In the genomic region with DNA sequence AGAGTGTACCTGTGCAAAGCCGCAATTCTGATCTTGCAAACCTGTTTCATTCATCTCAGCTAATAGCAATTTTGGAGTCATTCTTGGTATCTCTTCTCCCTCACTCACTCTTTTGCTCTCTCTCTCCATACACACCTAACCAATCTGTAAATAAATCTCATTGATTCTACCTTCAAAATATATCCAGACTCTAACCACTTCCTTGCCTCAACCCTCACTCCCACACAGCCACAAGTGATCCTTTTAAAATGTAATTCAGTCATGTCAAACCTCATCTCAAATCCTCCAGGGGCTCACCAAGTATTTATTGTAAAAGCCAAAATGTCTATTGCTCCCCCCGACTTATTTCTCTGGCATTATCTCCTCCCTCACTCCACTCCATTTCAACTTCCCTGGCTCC, we compare ENCODE assay signal across 25 cellular contexts. TPM values are rescaled to one million over a fixed set of nuclear protein-coding genes. Genes with fewer than 3 reads are reported as not detected.
DNase-seq lines count a peak whose midpoint lies in the region; ATAC-seq and TF ChIP-seq lines count a peak whose summit lies in the region.
"Had no signal": no experiment of that assay in that cellular context is flagged by ENCODE, and none has a peak within 500 bp of the region (broad histone marks: within the 10 kb centered on the region; RNA-seq: fewer than 3 reads in every experiment).

No MANE protein-coding gene starts in this region.

- H3K9me3 Mint-ChIP-seq in T-helper 1 cell treated with Interleukin-12 subunit alpha and Interleukin-12 subunit beta and Interleukin-4 antibody, amounts not matched to agents 30 μg/mL and 1 μg/mL, for 36 hours = no peaks in the 10 kb centered on the region
- no peaks in the 10 kb centered on the region for H3K9me3 Mint-ChIP-seq in effector memory CD8-positive, alpha-beta T cell
- H3K9me3 Mint-ChIP-seq in activated CD4-positive, alpha-beta memory T cell treated with anti-CD3 and anti-CD28 coated beads, Interleukin-2, amount 10 ng/mL, durations not matched to agents 7 days and 5 days = no peaks in the 10 kb centered on the region
- H3K9me3 Mint-ChIP-seq: activated CD4-positive, alpha-beta memory T cell treated with anti-CD3 and anti-CD28 coated beads for 36 hours; activated T-helper 2 cell treated with anti-CD3 and anti-CD28 coated beads, Interferon-gamma antibody, Interleukin-2, Interleukin-4, amounts not matched to agents 10 μg/mL and 5 μg/mL and 100 μg/mL, durations not matched to agents 14 hours and 24 hours and 36 hours; neural crest cell; type B pancreatic cell had no signal

- no peaks in the 10 kb centered on the region for H3K27me3 ChIP-seq in BLaER1
- H3K27me3 ChIP-seq: Peyer's patch, SJSA1 had no signal

- peak overlapping the region; percentile 12; the same call in 1 of the 2 replicates for H3K4me2 ChIP-seq in BLaER1

- H3K9me3 ChIP-seq in BLaER1 = no peaks in the 10 kb centered on the region
- H3K9me3 ChIP-seq: left ventricle myocardium inferior, Peyer's patch, SJSA1 had no signal

- H3K4me3 ChIP-seq in BLaER1 (no peak overlapping the region), NB4 (ENCODE audit: low read depth, low read length) (no peak overlapping the region)
- H3K4me3 ChIP-seq: left ventricle myocardium inferior, Peyer's patch, SJSA1 had no signal

- H3K4me3 Mint-ChIP-seq in T-helper 1 cell treated with Interleukin-12 subunit alpha and Interleukin-12 subunit beta and Interleukin-4 antibody, amounts not matched to agents 30 μg/mL and 1 μg/mL, for 36 hours = peak overlapping the region; percentile 12
- H3K4me3 Mint-ChIP-seq in effector memory CD8-positive, alpha-beta T cell = no peak overlapping the region
- H3K4me3 Mint-ChIP-seq in activated CD4-positive, alpha-beta memory T cell treated with anti-CD3 and anti-CD28 coated beads, Interleukin-2, amount 10 ng/mL, durations not matched to agents 7 days and 5 days = no peak overlapping the region
- H3K4me3 Mint-ChIP-seq: activated CD4-positive, alpha-beta memory T cell treated with anti-CD3 and anti-CD28 coated beads for 36 hours; neural crest cell; type B pancreatic cell had no signal

- H3K9ac ChIP-seq in BLaER1 = no peak overlapping the region

- peaks cover 43% of the 10 kb centered on the region for H3K4me1 Mint-ChIP-seq in T-helper 1 cell treated with Interleukin-12 subunit alpha and Interleukin-12 subunit beta and Interleukin-4 antibody, amounts not matched to agents 30 μg/mL and 1 μg/mL, for 36 hours (ENCODE audit: low read depth)
- peaks cover 12 to 17% of the 10 kb centered on the region in 2 donors for H3K4me1 Mint-ChIP-seq in effector memory CD8-positive, alpha-beta T cell (ENCODE audit: low read depth in 2 of 2)
- H3K4me1 Mint-ChIP-seq in activated CD4-positive, alpha-beta memory T cell treated with anti-CD3 and anti-CD28 coated beads, Interleukin-2, amount 10 ng/mL, durations not matched to agents 7 days and 5 days = peaks cover 30% of the 10 kb centered on the region
- H3K4me1 Mint-ChIP-seq: neural crest cell had no signal

- no peak for TF ChIP-seq POLR2A in NB4 (IDR thresholded peaks at IDR 0.05; ENCODE audit: extremely low read depth, insufficient read length)

- peaks cover 17% of the 10 kb centered on the region for H3K36me3 ChIP-seq in BLaER1
- H3K36me3 ChIP-seq: SJSA1 had no signal

- CTCF ChIA-PET in activated CD4-positive, alpha-beta memory T cell treated with anti-CD3 and anti-CD28 coated beads, Interleukin-2, amount 10 ng/mL, durations not matched to agents 7 days and 5 days (lab: Charles Lee) = interaction anchor here (1.1 kb wide), 1 partner anchor 13 kb away, joined by 3 read pairs; no protein-coding TSS in a partner anchor

- peaks cover 8% of the 10 kb centered on the region for H3K4me1 ChIP-seq in BLaER1
- H3K4me1 ChIP-seq: Peyer's patch, SJSA1 had no signal

- POLR2A ChIA-PET in activated CD4-positive, alpha-beta memory T cell treated with anti-CD3 and anti-CD28 coated beads, Interleukin-2, amount 10 ng/mL, durations not matched to agents 7 days and 5 days (lab: Charles Lee) = no interaction called here

- H3K27ac Mint-ChIP-seq in T-helper 1 cell treated with Interleukin-12 subunit alpha and Interleukin-12 subunit beta and Interleukin-4 antibody, amounts not matched to agents 30 μg/mL and 1 μg/mL, for 36 hours = peak overlapping the region; percentile 24
- peak overlapping the region; percentile 11 to 59 for H3K27ac Mint-ChIP-seq in effector memory CD8-positive, alpha-beta T cell
- no peak overlapping the region for H3K27ac Mint-ChIP-seq in activated CD4-positive, alpha-beta memory T cell treated with anti-CD3 and anti-CD28 coated beads, Interleukin-2, amount 10 ng/mL, durations not matched to agents 7 days and 5 days
- H3K27ac Mint-ChIP-seq: activated CD4-positive, alpha-beta memory T cell treated with anti-CD3 and anti-CD28 coated beads for 36 hours; activated T-helper 2 cell treated with anti-CD3 and anti-CD28 coated beads, Interferon-gamma antibody, Interleukin-2, Interleukin-4, amounts not matched to agents 10 μg/mL and 5 μg/mL and 100 μg/mL, durations not matched to agents 14 hours and 24 hours and 36 hours; type B pancreatic cell had no signal

- no peak overlapping the region for H3K27ac ChIP-seq in BLaER1
- H3K27ac ChIP-seq: left ventricle myocardium inferior, Peyer's patch, SJSA1 had no signal

- no peaks in the 10 kb centered on the region for H4K20me1 ChIP-seq in BLaER1

- peaks cover 8% of the 10 kb centered on the region for H3K36me3 Mint-ChIP-seq in T-helper 1 cell treated with Interleukin-12 subunit alpha and Interleukin-12 subunit beta and Interleukin-4 antibody, amounts not matched to agents 30 μg/mL and 1 μg/mL, for 36 hours (ENCODE audit: low read depth)
- no peaks in the 10 kb centered on the region for H3K36me3 Mint-ChIP-seq in effector memory CD8-positive, alpha-beta T cell (ENCODE audit: insufficient read depth)
- peaks cover 11% of the 10 kb centered on the region for H3K36me3 Mint-ChIP-seq in activated CD4-positive, alpha-beta memory T cell treated with anti-CD3 and anti-CD28 coated beads, Interleukin-2, amount 10 ng/mL, durations not matched to agents 7 days and 5 days (ENCODE audit: low read depth)

- no peak for TF ChIP-seq CTCF in NB4 (IDR thresholded peaks at IDR 0.05; ENCODE audit: low read depth, low read length)

- H3K27me3 Mint-ChIP-seq in T-helper 1 cell treated with Interleukin-12 subunit alpha and Interleukin-12 subunit beta and Interleukin-4 antibody, amounts not matched to agents 30 μg/mL and 1 μg/mL, for 36 hours (ENCODE audit: low read depth) = no peaks in the 10 kb centered on the region
- no peaks in the 10 kb centered on the region for H3K27me3 Mint-ChIP-seq in effector memory CD8-positive, alpha-beta T cell
- no peaks in the 10 kb centered on the region for H3K27me3 Mint-ChIP-seq in activated CD4-positive, alpha-beta memory T cell treated with anti-CD3 and anti-CD28 coated beads, Interleukin-2, amount 10 ng/mL, durations not matched to agents 7 days and 5 days
- H3K27me3 Mint-ChIP-seq: activated CD4-positive, alpha-beta memory T cell treated with anti-CD3 and anti-CD28 coated beads for 36 hours; type B pancreatic cell had no signal

- DNase-seq in T-helper 1 cell = no peak
- DNase-seq in NB4 (ENCODE audit: low read depth) = peak; percentile 42
- no peak for DNase-seq in effector memory CD8-positive, alpha-beta T cell
- DNase-seq in inferior parietal cortex (ENCODE audit: extremely low spot score) = no peak
- DNase-seq in activated CD4-positive, alpha-beta memory T cell treated with anti-CD3 and anti-CD28 coated beads, Interleukin-2, amount 10 ng/mL, durations not matched to agents 7 days and 5 days = no peak
- DNase-seq: activated CD4-positive, alpha-beta memory T cell treated with anti-CD3 and anti-CD28 coated beads for 36 hours; amygdala; cortex of kidney; HCEC 1CT; left ventricle myocardium inferior; midbrain; NCI-H146; NCI-H524; NK-92 treated with Interleukin-12 subunit alpha and Interleukin-12 subunit beta, amount 100 ng/mL, for 24 hours; Peyer's patch had no signal

- no peak for ATAC-seq in effector memory CD8-positive, alpha-beta T cell (replicated peaks)
- no peak for ATAC-seq in GM21390 (IDR thresholded peaks at IDR 0.05; ENCODE audit: unreplicated experiment)
- ATAC-seq: sciatic nerve had no signal

RNA-seq across cellular contexts. Expression of gene SLC10A4, which starts 51.7 kb away (rescaled TPM):
- not detected for total RNA-seq in activated CD4-positive, alpha-beta memory T cell treated with anti-CD3 and anti-CD28 coated beads, Interleukin-2, amount 10 ng/mL, durations not matched to agents 7 days and 5 days
- total RNA-seq: A172; activated CD4-positive, alpha-beta memory T cell treated with anti-CD3 and anti-CD28 coated beads for 36 hours; activated T-helper 2 cell treated with anti-CD3 and anti-CD28 coated beads, Interferon-gamma antibody, Interleukin-2, Interleukin-4, amounts not matched to agents 10 μg/mL and 5 μg/mL and 100 μg/mL, durations not matched to agents 14 hours and 24 hours and 36 hours; bronchial epithelial cell; left ventricle myocardium inferior; Peyer's patch; sciatic nerve; SJSA1 had no signal

RNA-seq across cellular contexts. Expression of gene ZAR1, which starts 58.7 kb away (rescaled TPM):
- total RNA-seq in activated CD4-positive, alpha-beta memory T cell treated with anti-CD3 and anti-CD28 coated beads, Interleukin-2, amount 10 ng/mL, durations not matched to agents 7 days and 5 days = not detected
- total RNA-seq: A172; activated CD4-positive, alpha-beta memory T cell treated with anti-CD3 and anti-CD28 coated beads for 36 hours; activated T-helper 2 cell treated with anti-CD3 and anti-CD28 coated beads, Interferon-gamma antibody, Interleukin-2, Interleukin-4, amounts not matched to agents 10 μg/mL and 5 μg/mL and 100 μg/mL, durations not matched to agents 14 hours and 24 hours and 36 hours; left ventricle myocardium inferior; neural crest cell; Peyer's patch; sciatic nerve; SJSA1 had no signal
